21 cellular contexts compared by ENCODE assay signal in the genomic region with DNA sequence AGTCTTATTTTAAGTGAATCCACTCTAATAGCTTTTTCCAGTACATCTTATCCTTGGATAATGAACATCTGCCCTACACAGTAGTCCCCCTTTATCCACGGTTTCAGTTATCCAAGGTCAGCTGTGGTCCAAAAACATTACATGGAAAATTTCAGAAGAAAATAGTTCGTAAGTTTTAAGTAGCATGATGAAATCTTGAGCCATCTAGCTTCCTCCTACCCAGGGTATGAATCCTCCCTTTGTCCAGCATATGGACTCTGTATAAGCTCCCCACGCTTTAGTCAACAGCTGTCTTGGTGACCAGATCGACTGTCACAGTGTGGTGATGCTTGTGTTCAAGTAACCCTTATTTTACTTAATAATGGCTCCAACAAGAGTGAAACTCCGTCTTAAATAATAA.
"Had no signal": no experiment of that assay in that cellular context is flagged by ENCODE, and none has a peak within 500 bp of the region (broad histone marks: within the 10 kb centered on the region; RNA-seq: fewer than 3 reads in every experiment).

No MANE protein-coding gene starts in this region.

- H3K27ac Mint-ChIP-seq: activated T-cell treated with anti-CD3 and anti-CD28 coated beads, Interleukin-2, amount 50 U/mL, for 72 hours; nephron progenitor cell; progenitor cell of endocrine pancreas; stimulated activated naive CD8-positive, alpha-beta T cell treated with anti-CD3 and anti-CD28 coated beads, Interleukin-15, Interleukin-2, amounts not matched to agents 100 ng/mL and 50 ng/mL, for 24 hours had no signal

- H3K9me3 Mint-ChIP-seq: activated T-cell treated with anti-CD3 and anti-CD28 coated beads, Interleukin-2, amount 50 U/mL, for 72 hours; nephron progenitor cell; stimulated activated naive CD8-positive, alpha-beta T cell treated with anti-CD3 and anti-CD28 coated beads, Interleukin-15, Interleukin-2, amounts not matched to agents 100 ng/mL and 50 ng/mL, for 24 hours had no signal

- ATAC-seq: activated T-cell treated with anti-CD3 and anti-CD28 coated beads, Interleukin-2, amount 50 U/mL, for 72 hours; left cardiac atrium had no signal

- H3K9me3 ChIP-seq: ascending aorta, esophagus muscularis mucosa, right atrium auricular region, suprapubic skin, transverse colon, vagina had no signal

- H3K27ac ChIP-seq: right atrium auricular region, suprapubic skin, vagina, WERI-Rb-1 had no signal

- H3K27me3 Mint-ChIP-seq: stimulated activated naive CD8-positive, alpha-beta T cell treated with anti-CD3 and anti-CD28 coated beads, Interleukin-15, Interleukin-2, amounts not matched to agents 100 ng/mL and 50 ng/mL, for 24 hours had no signal

- H3K27me3 ChIP-seq: ascending aorta, esophagus muscularis mucosa, right atrium auricular region, suprapubic skin, transverse colon, vagina had no signal

- DNase-seq: activated CD4-positive, alpha-beta T cell treated with anti-CD3 and anti-CD28 coated beads, Interleukin-2, amount 50 U/mL, for 4 hours; activated effector memory CD4-positive, alpha-beta T cell treated with anti-CD3 and anti-CD28 coated beads, Interleukin-2, amount 50 U/mL, for 16 hours; activated naive CD4-positive, alpha-beta T cell treated with anti-CD3 and anti-CD28 coated beads, Interleukin-2, amount 50 U/mL, for 16 hours; activated T-cell treated with anti-CD3 and anti-CD28 coated beads, Interleukin-2, amount 50 U/mL, for 72 hours; dermis blood vessel endothelial cell; effector memory CD4-positive, alpha-beta T cell; left cardiac atrium; nephron progenitor cell; small intestine; stimulated activated CD4-positive, alpha-beta T cell treated with anti-CD3 and anti-CD28 coated beads, Interleukin-15, amount 100 ng/mL, for 24 hours; stimulated activated CD4-positive, alpha-beta T cell treated with anti-CD3 and anti-CD28 coated beads, Interleukin-2, amount 100 ng/mL, for 48 hours; T-helper 2 cell; transverse colon; WERI-Rb-1 had no signal

- H3K4me3 ChIP-seq: esophagus muscularis mucosa, right atrium auricular region, suprapubic skin, transverse colon, vagina had no signal
